8 cellular contexts compared by ENCODE assay signal in genomic region chr6:53359088-53359842, GRCh38. TPM values are rescaled to one million over a fixed set of nuclear protein-coding genes. Genes with fewer than 3 reads are reported as not detected.
A peak's percentile ranks its signal among the peaks of the same experiment; 100 is the strongest.
DNase-seq lines count a peak whose midpoint lies in the region; ATAC-seq and TF ChIP-seq lines count a peak whose summit lies in the region.

No MANE protein-coding gene starts in this region.

- peak; percentile 99 for DNase-seq in Daoy (ENCODE audit: low read depth)
- DNase-seq in Karpas-422 = peak; percentile 95
- DNase-seq in RKO (ENCODE audit: low spot score) = peak; percentile 93
- DNase-seq in activated T-helper 9 cell treated with anti-CD3 and anti-CD28 coated beads, Interleukin-2, amount 50 U/mL, for 16 hours (ENCODE audit: low read depth) = peak; percentile 89
- DNase-seq in fibroblast of mammary gland (ENCODE audit: low read depth) = peak; percentile 94
- peak; percentile 92 for DNase-seq in natural killer cell
- DNase-seq in stimulated activated naive B cell treated with anti-CD40 and anti-IgM and Interleukin-4, amounts not matched to agents 10 μg/mL and 1 μg/mL and 100 μg/mL, for 72 hours = peak; percentile 92

- H3K27ac Mint-ChIP-seq in natural killer cell = peak overlapping the region; percentile 97 to 99
- peak overlapping the region; percentile 100 for H3K27ac Mint-ChIP-seq in stimulated activated naive B cell treated with anti-CD40 and anti-IgM and Interleukin-4, amounts not matched to agents 10 μg/mL and 1 μg/mL and 100 μg/mL, for 72 hours

- H3K9me2 ChIP-seq in Karpas-422 (replicated peaks; ENCODE audit: insufficient read depth, low read length) = no peaks in the 10 kb centered on the region

- intact Hi-C loops in natural killer cell (cut with micrococcal nuclease) = loop anchor here (1.0 to 10.0 kb wide), 2 partner anchors 10 to 1074 kb away; partner anchors contain the start of gene MCM3

- H3K4me3 ChIP-seq in Karpas-422 (ENCODE audit: low read length) (peak overlapping the region; percentile 79), fibroblast of mammary gland (ENCODE audit: control insufficient read depth, low read depth, low read length) (peak overlapping the region; percentile 44)

- ATAC-seq in GM21825 (IDR thresholded peaks at IDR 0.05; ENCODE audit: unreplicated experiment) (peak; percentile 94), natural killer cell (peak; percentile 87 to 96 (median 94))
- peak; percentile 93 to 94 for ATAC-seq in stimulated activated naive B cell treated with anti-CD40 and anti-IgM and Interleukin-4, amounts not matched to agents 10 μg/mL and 1 μg/mL and 100 μg/mL, for 72 hours (replicated peaks)

- peak overlapping the region; percentile 93 for H3K4me3 Mint-ChIP-seq in natural killer cell
- H3K4me3 Mint-ChIP-seq in stimulated activated naive B cell treated with anti-CD40 and anti-IgM and Interleukin-4, amounts not matched to agents 10 μg/mL and 1 μg/mL and 100 μg/mL, for 72 hours = peak overlapping the region; percentile 97

- peak overlapping the region; percentile 77 for H3K27ac ChIP-seq in Karpas-422 (ENCODE audit: low read length)

- H3K36me3 ChIP-seq in Karpas-422 (ENCODE audit: insufficient read depth, low read length) = no peaks in the 10 kb centered on the region

- TF ChIP-seq CTCF in fibroblast of mammary gland (conservative IDR thresholded peaks at IDR 0.05; ENCODE audit: control insufficient read depth, insufficient read depth, low read depth, low read length) (no peak), natural killer cell (IDR thresholded peaks at IDR 0.05) (no peak)

- peak overlapping the region; percentile 99 for H3K4me2 ChIP-seq in Karpas-422 (ENCODE audit: low read depth, low read length, poor library complexity, severe bottlenecking)

- no peaks in the 10 kb centered on the region for H3K27me3 Mint-ChIP-seq in natural killer cell (ENCODE audit: low read depth in 2 of 2)
- no peaks in the 10 kb centered on the region for H3K27me3 Mint-ChIP-seq in stimulated activated naive B cell treated with anti-CD40 and anti-IgM and Interleukin-4, amounts not matched to agents 10 μg/mL and 1 μg/mL and 100 μg/mL, for 72 hours

- no peaks in the 10 kb centered on the region for H3K9me3 Mint-ChIP-seq in natural killer cell
- peaks cover 0 to 5% of the 10 kb centered on the region in 2 donors for H3K9me3 Mint-ChIP-seq in stimulated activated naive B cell treated with anti-CD40 and anti-IgM and Interleukin-4, amounts not matched to agents 10 μg/mL and 1 μg/mL and 100 μg/mL, for 72 hours

- H3K4me1 Mint-ChIP-seq in natural killer cell = peaks cover 42 to 44% of the 10 kb centered on the region in 2 donors
- H3K4me1 Mint-ChIP-seq in stimulated activated naive B cell treated with anti-CD40 and anti-IgM and Interleukin-4, amounts not matched to agents 10 μg/mL and 1 μg/mL and 100 μg/mL, for 72 hours = peaks cover 36 to 50% of the 10 kb centered on the region in 2 donors

- H4K20me1 ChIP-seq in Karpas-422 (ENCODE audit: insufficient read depth, low read depth, low read length) = no peaks in the 10 kb centered on the region

- no peaks in the 10 kb centered on the region for H3K36me3 Mint-ChIP-seq in natural killer cell
- peaks cover 0 to 3% of the 10 kb centered on the region in 2 donors for H3K36me3 Mint-ChIP-seq in stimulated activated naive B cell treated with anti-CD40 and anti-IgM and Interleukin-4, amounts not matched to agents 10 μg/mL and 1 μg/mL and 100 μg/mL, for 72 hours

- peak overlapping the region; percentile 90 for H3K9ac ChIP-seq in Karpas-422 (ENCODE audit: low read length)

- H2AFZ ChIP-seq in Karpas-422 (ENCODE audit: low read length) = peak overlapping the region; percentile 76

- no peaks in the 10 kb centered on the region for H3K27me3 ChIP-seq in Karpas-422 (ENCODE audit: low read length)

- peaks cover 27% of the 10 kb centered on the region for H3K4me1 ChIP-seq in Karpas-422 (ENCODE audit: low read length)

- H3K79me2 ChIP-seq in Karpas-422 (ENCODE audit: low read length) = no peaks in the 10 kb centered on the region

- H3K9me3 ChIP-seq in Karpas-422 (ENCODE audit: low read length) = no peaks in the 10 kb centered on the region

RNA-seq across cellular contexts. Expression of gene ELOVL5, which starts 10.5 kb away (rescaled TPM):
- 52.6 and 83.2 TPM in 2 replicates for total RNA-seq in Daoy (2014; rRNA removed; shearing (Covaris generic))
- 37.9 and 82.7 TPM in 2 replicates for total RNA-seq in Karpas-422 (2014; rRNA removed; shearing (Covaris generic); ENCODE audit: low replicate concordance)
- 10 to 100 TPM; 72.1 to 99.5 (median 73.7) TPM for total RNA-seq in natural killer cell

Comparison
In these comparisons a context has a peak if more than half of its experiments do, and no peak if none do; other contexts are left out.
1. Peak in every context shown above with its lines: DNase-seq, ATAC-seq, H3K4me3 ChIP-seq and H3K27ac ChIP-seq.